In genomic region chr7:150974468-150975391, GRCh38 we compare ENCODE assay signal across 8 cellular contexts. TPM values are rescaled to one million over a fixed set of nuclear protein-coding genes. Genes with fewer than 3 reads are reported as not detected.
DNase-seq lines count a peak whose midpoint lies in the region; ATAC-seq, FAIRE-seq and TF ChIP-seq lines count a peak whose summit lies in the region.

No MANE protein-coding gene starts in this region.

- H3K4me3 ChIP-seq in duodenal mucosa (ENCODE audit: low read depth in 1 of 2, low read length in 2 of 2) (peak overlapping the region; percentile 68 to 71), mucosa of descending colon (no peak overlapping the region)

- DNase-seq in GM03348 (ENCODE audit: low spot score) (peak; percentile 42), H54 (ENCODE audit: insufficient read length, low spot score) (no peak), NCI-H1930 (lab: John Stamatoyannopoulos, UW) (peak; percentile 55 to 56), mucosa of descending colon (peak; percentile 85 to 87 (median 86)), amniotic stem cell (lab: John Stamatoyannopoulos, UW) (no peak)
- peak; percentile 84 for DNase-seq in activated CD4-positive, alpha-beta T cell treated with anti-CD3 and anti-CD28 coated beads, Interleukin-2, amount 50 U/mL, for 1 hour
- DNase-seq in stimulated activated CD8-positive, alpha-beta memory T cell treated with anti-CD3 and anti-CD28 coated beads, Interleukin-4, amount 100 ng/mL, for 48 hours: peak; percentile 84

- TF ChIP-seq POLR2A in H54 (IDR thresholded peaks at IDR 0.05; ENCODE audit: low read depth, low read length): peak; percentile 48

- no peak for FAIRE-seq in H54 (lab: Jason Lieb, UNC)

- no peak overlapping the region for H3K27ac ChIP-seq in duodenal mucosa (ENCODE audit: low read depth, low read length)

- H3K36me3 ChIP-seq in duodenal mucosa (ENCODE audit: control insufficient read depth in 1 of 2, insufficient read depth in 2 of 2, low read length in 2 of 2) (no peaks in the 10 kb centered on the region), mucosa of descending colon (ENCODE audit: low read depth) (no peaks in the 10 kb centered on the region)

- peak overlapping the region; percentile 25 to 43 for H3K9ac ChIP-seq in duodenal mucosa (ENCODE audit: low read depth in 1 of 2, low read length in 2 of 2)

- H3K4me1 ChIP-seq in duodenal mucosa (ENCODE audit: control insufficient read depth in 1 of 2, insufficient read depth in 2 of 2, low read length in 2 of 2): peaks cover 22 to 60% of the 10 kb centered on the region in 2 donors
- peaks cover 17% of the 10 kb centered on the region for H3K4me1 ChIP-seq in mucosa of descending colon (ENCODE audit: low read depth)

- ATAC-seq in mucosa of descending colon: peak; percentile 80

- peak; percentile 7 for TF ChIP-seq CTCF in mucosa of descending colon (IDR thresholded peaks at IDR 0.05)

- intact Hi-C loops in mucosa of descending colon (cut with DNase I, micrococcal nuclease): no loop called here

- H3K27me3 ChIP-seq in duodenal mucosa (ENCODE audit: control insufficient read depth in 1 of 2, insufficient read depth in 2 of 2, low read length in 2 of 2): peaks cover 17 to 29% of the 10 kb centered on the region in 2 donors

- H3K9me3 ChIP-seq in duodenal mucosa (ENCODE audit: control insufficient read depth in 1 of 2, low read length in 2 of 2): no peaks in the 10 kb centered on the region
- H3K9me3 ChIP-seq in mucosa of descending colon: no peaks in the 10 kb centered on the region

RNA-seq across cellular contexts. Expression of gene KCNH2, which starts 3.4 kb away (rescaled TPM):
- 10 to 100 TPM in 1 of 3 donors, 1 to 10 TPM in 2; 2.9 to 87.1 (median 5.3) TPM for total RNA-seq in mucosa of descending colon

RNA-seq across cellular contexts. Expression of gene NOS3, which starts 16.1 kb away (rescaled TPM):
- total RNA-seq in mucosa of descending colon: 1 to 10 TPM; 2.5 to 6.3 (median 6.0) TPM

RNA-seq across cellular contexts. Expression of gene ATG9B, which starts 49.6 kb away (rescaled TPM):
- total RNA-seq in mucosa of descending colon: under 1 TPM; 0.09 to 0.90 (median 0.89) TPM

RNA-seq across cellular contexts. Expression of gene ABCB8, which starts 53.5 kb away (rescaled TPM):
- 10 to 100 TPM; 40.1 to 44.9 (median 41.8) TPM for total RNA-seq in mucosa of descending colon

Comparison
In these comparisons a context has a peak if more than half of its experiments do, and no peak if none do; other contexts are left out.
1. DNase-seq: peak in GM03348 (single experiment), NCI-H1930 (2 of 2), activated CD4-positive, alpha-beta T cell treated with anti-CD3 and anti-CD28 coated beads, Interleukin-2, amount 50 U/mL, for 1 hour (single experiment), mucosa of descending colon (3 of 3) and stimulated activated CD8-positive, alpha-beta memory T cell treated with anti-CD3 and anti-CD28 coated beads, Interleukin-4, amount 100 ng/mL, for 48 hours (single experiment); none in H54 (single experiment) and amniotic stem cell (single experiment).